In genomic region chr11:14065153-14065552, GRCh38 we compare ENCODE assay signal across 16 cellular contexts.
DNase-seq lines count a peak whose midpoint lies in the region; ATAC-seq, FAIRE-seq and TF ChIP-seq lines count a peak whose summit lies in the region.
"Had no signal": no experiment of that assay in that cellular context is flagged by ENCODE, and none has a peak within 500 bp of the region (broad histone marks: within the 10 kb centered on the region; RNA-seq: fewer than 3 reads in every experiment).

No MANE protein-coding gene starts in this region.

- H3K9me3 ChIP-seq in HepG2 (ENCODE audit: low read length) (no peaks in the 10 kb centered on the region), kidney (ENCODE audit: control insufficient read depth in 1 of 2, low read length in 2 of 2) (no peaks in the 10 kb centered on the region)
- H3K9me3 ChIP-seq: esophagus muscularis mucosa, MG63 had no signal

- no peak overlapping the region for H3K27ac ChIP-seq in HepG2 (ENCODE audit: extremely low read length, insufficient read depth, low read length)
- no peak overlapping the region for H3K27ac ChIP-seq in kidney (ENCODE audit: low read depth in 2 of 2, low read length in 2 of 2)
- H3K27ac ChIP-seq: esophagus muscularis mucosa had no signal

- H3K4me1 ChIP-seq in HepG2 (ENCODE audit: insufficient read depth, low read length) (no peaks in the 10 kb centered on the region), kidney (ENCODE audit: control insufficient read depth in 1 of 2, insufficient read depth in 1 of 2, low read depth in 1 of 2, low read length in 2 of 2) (no peaks in the 10 kb centered on the region)

- no peak for TF ChIP-seq RAD21 in HepG2 (CRISPR knock-in tag; IDR thresholded peaks at IDR 0.05)

- peaks cover 16% of the 10 kb centered on the region for H3K4me1 Mint-ChIP-seq in activated CD8-positive, alpha-beta T cell treated with anti-CD3 and anti-CD28 coated beads, Interleukin-2, amount 10 ng/mL, durations not matched to agents 7 days and 5 days (ENCODE audit: low read depth)

- H3K36me3 ChIP-seq in HepG2 (replicated peaks in 1 of 2; ENCODE audit: control insufficient read depth in 1 of 2, insufficient read depth in 2 of 2, low read length in 2 of 2) (no peaks in the 10 kb centered on the region), kidney (ENCODE audit: control insufficient read depth in 1 of 2, insufficient read depth in 2 of 2, low read length in 2 of 2) (no peaks in the 10 kb centered on the region)
- H3K36me3 ChIP-seq: esophagus muscularis mucosa, MG63 had no signal

- 6% methylated on average over 8 of the region's 8 CpGs for WGBS in HepG2 (ENCODE audit: low lambda C conversion rate)

- H3K4me3 Mint-ChIP-seq in activated CD8-positive, alpha-beta T cell treated with anti-CD3 and anti-CD28 coated beads, Interleukin-2, amount 10 ng/mL, durations not matched to agents 7 days and 5 days = no peak overlapping the region
- H3K4me3 Mint-ChIP-seq: T-helper 1 cell treated with Interleukin-12 subunit alpha and Interleukin-12 subunit beta and Interleukin-4 antibody, amounts not matched to agents 30 μg/mL and 1 μg/mL, for 36 hours had no signal

- POLR2A ChIA-PET in activated CD8-positive, alpha-beta T cell treated with anti-CD3 and anti-CD28 coated beads, Interleukin-2, amount 10 ng/mL, durations not matched to agents 7 days and 5 days (lab: Charles Lee) = no interaction called here
- POLR2A ChIA-PET in HepG2 (lab: Yijun Ruan, JAX) = no interaction called here

- intact Hi-C loops in head of caudate nucleus (cut with DNase I) (no loop called here), HepG2 (cut with micrococcal nuclease; ENCODE audit: unreplicated experiment) (no loop called here), kidney (cut with DNase I) (no loop called here)

- FAIRE-seq in HepG2 (lab: Jason Lieb, UNC) = no peak
- FAIRE-seq in kidney (lab: Jason Lieb, UNC) = no peak
- FAIRE-seq: A204.1, GM19239, urothelium cell line had no signal

- H3K9ac ChIP-seq in HepG2 (ENCODE audit: insufficient read depth, low read depth, low read length) (no peak overlapping the region), kidney (ENCODE audit: low read length in 2 of 2) (no peak overlapping the region)

- no peak for TF ChIP-seq EP300 in HepG2 (IDR thresholded peaks at IDR 0.05; ENCODE audit: low read depth in 2 of 2, low read length in 2 of 2)
- TF ChIP-seq EP300 in HepG2 (CRISPR knock-in tag; IDR thresholded peaks at IDR 0.05; ENCODE audit: borderline replicate concordance) = no peak

- no peak for ATAC-seq in activated CD8-positive, alpha-beta T cell treated with anti-CD3 and anti-CD28 coated beads, Interleukin-2, amount 10 ng/mL, durations not matched to agents 7 days and 5 days
- no peak for ATAC-seq in HepG2

- CTCF ChIA-PET in activated CD8-positive, alpha-beta T cell treated with anti-CD3 and anti-CD28 coated beads, Interleukin-2, amount 10 ng/mL, durations not matched to agents 7 days and 5 days (lab: Charles Lee) = interaction anchor here (0.9 to 1.3 kb wide), 2 partner anchors 183 to 185 kb away, joined by 3 read pairs; no protein-coding TSS in a partner anchor
- CTCF ChIA-PET in HepG2 (lab: Yijun Ruan, JAX; ENCODE audit: low intra/inter-chr PET ratio, low total read pairs) = no interaction called here

- H3K4me2 ChIP-seq in HepG2 (ENCODE audit: low read depth, low read length) = no peak overlapping the region

- no peaks in the 10 kb centered on the region for H3K9me3 Mint-ChIP-seq in activated CD8-positive, alpha-beta T cell treated with anti-CD3 and anti-CD28 coated beads, Interleukin-2, amount 10 ng/mL, durations not matched to agents 7 days and 5 days (ENCODE audit: insufficient read depth)
- H3K9me3 Mint-ChIP-seq: T-helper 1 cell treated with Interleukin-12 subunit alpha and Interleukin-12 subunit beta and Interleukin-4 antibody, amounts not matched to agents 30 μg/mL and 1 μg/mL, for 36 hours had no signal

- no peaks in the 10 kb centered on the region for H3K79me2 ChIP-seq in HepG2 (ENCODE audit: insufficient read depth, low read length)

- H4K20me1 ChIP-seq in HepG2 (ENCODE audit: insufficient read depth, low read length) = no peaks in the 10 kb centered on the region

- no peak overlapping the region for H3K27ac Mint-ChIP-seq in activated CD8-positive, alpha-beta T cell treated with anti-CD3 and anti-CD28 coated beads, Interleukin-2, amount 10 ng/mL, durations not matched to agents 7 days and 5 days
- H3K27ac Mint-ChIP-seq: T-helper 1 cell treated with Interleukin-12 subunit alpha and Interleukin-12 subunit beta and Interleukin-4 antibody, amounts not matched to agents 30 μg/mL and 1 μg/mL, for 36 hours had no signal

- peak; percentile 46 for DNase-seq in activated CD4-positive, alpha-beta T cell treated with anti-CD3 and anti-CD28 coated beads for 48 hours
- no peak for DNase-seq in activated CD4-positive, alpha-beta T cell treated with anti-CD3 and anti-CD28 coated beads for 1 hour
- DNase-seq in activated CD8-positive, alpha-beta T cell treated with anti-CD3 and anti-CD28 coated beads, Interleukin-2, amount 10 ng/mL, durations not matched to agents 7 days and 5 days = peak; percentile 25
- DNase-seq in head of caudate nucleus (peak in 32 of 42 donors; percentile 9 to 76 (median 38)), HepG2 (ENCODE audit: low spot score) (no peak), kidney (no peak), NCI-H1092 treated with DMSO at 0.1 percent for 48 hours (lab: John Stamatoyannopoulos, UW) (no peak)
- peak; percentile 10 to 30 for DNase-seq in stimulated activated CD4-positive, alpha-beta T cell treated with anti-CD3 and anti-CD28 coated beads, Interleukin-4, amount 100 ng/mL, for 4 hours
- DNase-seq: activated CD8-positive, alpha-beta memory T cell treated with anti-CD3 and anti-CD28 coated beads, Interleukin-2, amount 50 U/mL, for 48 hours; DMS153; MG63 had no signal

- no peak for TF ChIP-seq POLR2A in HepG2 (IDR thresholded peaks at IDR 0.05; ENCODE audit: insufficient read depth in 1 of 2, low read depth in 2 of 2, low read length in 2 of 2)

- H3K4me3 ChIP-seq in HepG2 (replicated peaks in 1 of 3; ENCODE audit: insufficient read depth in 1 of 3, low read depth in 2 of 3, low read length in 3 of 3) (no peak overlapping the region), kidney (ENCODE audit: low read length in 2 of 2) (no peak overlapping the region)
- H3K4me3 ChIP-seq: esophagus muscularis mucosa, MG63 had no signal

- in situ Hi-C loops in HepG2 (cut with HindIII; ENCODE audit: extremely low pct_ligation_motif_present, low pct_unique_long_range_greater_than_20kb) = no loop called here

- no TSS peak for BruUV-seq in HepG2 (replicated peaks; lab: Mats Ljungman, UMichigan)

- no peaks in the 10 kb centered on the region; a peak in 1 of 5 replicates for H3K27me3 ChIP-seq in HepG2 (ENCODE audit: control insufficient read depth in 1 of 2, insufficient read depth in 2 of 2, low read length in 2 of 2)
- H3K27me3 ChIP-seq: esophagus muscularis mucosa, MG63 had no signal

- TF ChIP-seq CTCF in HepG2 (CRISPR knock-in tag; IDR thresholded peaks at IDR 0.05) (no peak), kidney (IDR thresholded peaks at IDR 0.05; ENCODE audit: borderline replicate concordance, extremely low read depth, insufficient read depth) (no peak)

- no peaks in the 10 kb centered on the region for H3K27me3 Mint-ChIP-seq in activated CD8-positive, alpha-beta T cell treated with anti-CD3 and anti-CD28 coated beads, Interleukin-2, amount 10 ng/mL, durations not matched to agents 7 days and 5 days (ENCODE audit: low read depth)

- H2AFZ ChIP-seq in HepG2 (ENCODE audit: low read length) = no peak overlapping the region

- H3K36me3 Mint-ChIP-seq in activated CD8-positive, alpha-beta T cell treated with anti-CD3 and anti-CD28 coated beads, Interleukin-2, amount 10 ng/mL, durations not matched to agents 7 days and 5 days (ENCODE audit: low read depth) = no peaks in the 10 kb centered on the region

TF ChIP-seq in HepG2, 621 proteins besides CTCF, POLR2A, EP300 and RAD21 (continues in another document):
- TF ChIP-seq CHD2 (IDR thresholded peaks at IDR 0.05; ENCODE audit: low read depth, low read length) (no peak), SETDB1 (CRISPR knock-in tag; IDR thresholded peaks at IDR 0.05; ENCODE audit: borderline replicate concordance) (no peak), ZNF383 (CRISPR knock-in tag; IDR thresholded peaks at IDR 0.05; ENCODE audit: borderline replicate concordance) (no peak), SMARCE1 (IDR thresholded peaks at IDR 0.05; ENCODE audit: borderline replicate concordance) (no peak), ATF2 (CRISPR knock-in tag; IDR thresholded peaks at IDR 0.05) (no peak)

Comparison
In these comparisons a context has a peak if more than half of its experiments do, and no peak if none do; other contexts are left out.
1. DNase-seq: peak in activated CD4-positive, alpha-beta T cell treated with anti-CD3 and anti-CD28 coated beads for 48 hours (single experiment), activated CD8-positive, alpha-beta T cell treated with anti-CD3 and anti-CD28 coated beads, Interleukin-2, amount 10 ng/mL, durations not matched to agents 7 days and 5 days (single experiment), head of caudate nucleus (32 of 42) and stimulated activated CD4-positive, alpha-beta T cell treated with anti-CD3 and anti-CD28 coated beads, Interleukin-4, amount 100 ng/mL, for 4 hours (2 of 2); none in activated CD4-positive, alpha-beta T cell treated with anti-CD3 and anti-CD28 coated beads for 1 hour (single experiment), HepG2 (single experiment), kidney (single experiment) and NCI-H1092 treated with DMSO at 0.1 percent for 48 hours (single experiment).